ENCODE assay signal across 8 cellular contexts in the genomic region with DNA sequence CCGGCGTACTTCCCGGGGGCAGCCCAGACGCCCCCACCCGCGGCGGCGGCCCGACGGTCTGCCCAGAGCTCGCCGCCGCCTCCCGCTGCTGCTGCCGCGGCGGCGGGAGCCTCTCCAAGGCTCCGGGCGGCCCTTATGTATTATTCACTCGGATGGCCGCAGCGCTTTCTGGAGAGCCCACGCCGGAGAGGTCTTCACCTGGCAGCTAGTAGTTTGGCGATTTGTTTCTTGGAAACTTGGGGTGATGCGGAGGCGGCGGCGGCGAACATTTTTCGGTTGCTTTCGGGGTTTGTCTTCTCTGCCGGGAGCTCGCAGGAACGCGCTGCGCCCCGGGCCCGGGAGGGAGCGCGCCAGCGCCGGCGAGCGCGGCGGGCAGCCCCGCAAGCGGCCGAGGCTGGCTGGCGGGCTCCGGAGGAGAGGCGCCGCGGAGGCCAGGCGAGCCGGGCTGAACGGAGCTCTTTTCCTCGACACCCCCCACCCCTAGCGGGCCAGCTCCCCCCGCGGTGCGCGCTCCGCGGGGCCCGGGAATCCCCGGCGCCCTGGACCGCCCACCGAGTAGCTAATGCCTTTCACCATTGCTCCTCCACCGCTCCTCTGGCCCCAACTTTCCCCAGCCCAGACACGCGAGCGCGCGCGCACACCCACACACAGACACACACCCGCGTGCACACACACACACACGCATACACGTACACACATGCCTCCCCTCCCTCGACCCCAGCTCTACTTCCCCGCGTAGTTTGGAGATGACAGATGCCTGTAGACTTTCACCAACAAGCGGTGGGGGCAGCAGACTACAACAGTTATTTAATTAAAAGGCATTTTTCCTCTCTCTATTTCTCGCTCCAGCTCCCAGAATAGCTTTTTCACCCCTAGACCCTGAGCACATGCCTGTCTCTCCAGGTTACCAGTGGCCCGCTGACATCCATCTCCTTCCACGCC.
DNase-seq lines count a peak whose midpoint lies in the region; ATAC-seq and TF ChIP-seq lines count a peak whose summit lies in the region.

No MANE protein-coding gene starts in this region.

- H3K27me3 Mint-ChIP-seq in CD14-positive monocyte (ENCODE audit: low read depth in 3 of 3) = peaks cover 72 to 95% (median 80%) of the 10 kb centered on the region in 3 donors
- H3K27me3 Mint-ChIP-seq in stimulated activated naive CD8-positive, alpha-beta T cell treated with anti-CD3 and anti-CD28 coated beads, Interleukin-15, Interleukin-2, amounts not matched to agents 100 ng/mL and 50 ng/mL, for 24 hours = peaks cover 82% of the 10 kb centered on the region

- ATAC-seq in GM18520 (IDR thresholded peaks at IDR 0.05; ENCODE audit: unreplicated experiment) (no peak), HG02610 (IDR thresholded peaks at IDR 0.05; ENCODE audit: unreplicated experiment) (no peak)

- H3K4me3 Mint-ChIP-seq in CD14-positive monocyte = peak overlapping the region; percentile 63 to 99
- peak overlapping the region; percentile 85 for H3K4me3 Mint-ChIP-seq in stimulated activated naive CD8-positive, alpha-beta T cell treated with anti-CD3 and anti-CD28 coated beads, Interleukin-15, Interleukin-2, amounts not matched to agents 100 ng/mL and 50 ng/mL, for 24 hours

- no peaks in the 10 kb centered on the region for H3K27me3 ChIP-seq in dorsolateral prefrontal cortex

- H3K4me3 ChIP-seq in HFF-Myc (replicated peaks; ENCODE audit: low read depth, low read length) (peak overlapping the region; percentile 36), dorsolateral prefrontal cortex (peak overlapping the region; percentile 51 to 86 (median 71))

- H3K9me3 Mint-ChIP-seq in CD14-positive monocyte = peaks cover 0 to 26% (median 9%) of the 10 kb centered on the region in 7 donors
- no peaks in the 10 kb centered on the region for H3K9me3 Mint-ChIP-seq in stimulated activated naive CD8-positive, alpha-beta T cell treated with anti-CD3 and anti-CD28 coated beads, Interleukin-15, Interleukin-2, amounts not matched to agents 100 ng/mL and 50 ng/mL, for 24 hours

- peaks cover 27% of the 10 kb centered on the region for H3K4me1 Mint-ChIP-seq in CD14-positive monocyte
- peaks cover 35% of the 10 kb centered on the region for H3K4me1 Mint-ChIP-seq in stimulated activated naive CD8-positive, alpha-beta T cell treated with anti-CD3 and anti-CD28 coated beads, Interleukin-15, Interleukin-2, amounts not matched to agents 100 ng/mL and 50 ng/mL, for 24 hours (ENCODE audit: low read depth)

- TF ChIP-seq CTCF in CD14-positive monocyte (IDR thresholded peaks at IDR 0.05) (no peak), HFF-Myc (IDR thresholded peaks at IDR 0.05; ENCODE audit: low read depth, low read length, missing control alignments) (no peak), dorsolateral prefrontal cortex (IDR thresholded peaks at IDR 0.05 in 54 of 56, conservative IDR thresholded peaks at IDR 0.05 in 2 of 56; ENCODE audit: low read depth in 1 of 56, partially characterized antibody in 56 of 56) (peak in 1 of 56 donors; percentile 8)

- H3K27ac ChIP-seq in dorsolateral prefrontal cortex = peak overlapping the region in 49 of 59 donors; percentile 9 to 86 (median 76)

- intact Hi-C loops in CD14-positive monocyte (cut with micrococcal nuclease) (no loop called here), dorsolateral prefrontal cortex (cut with DNase I) (loop anchor here in 1 of 2 donors (10.0 kb wide), 1 partner anchor 366 kb away; no protein-coding TSS in a partner anchor)

- peaks cover 3 to 7% of the 10 kb centered on the region in 2 donors for H3K36me3 Mint-ChIP-seq in CD14-positive monocyte
- no peaks in the 10 kb centered on the region for H3K36me3 Mint-ChIP-seq in stimulated activated naive CD8-positive, alpha-beta T cell treated with anti-CD3 and anti-CD28 coated beads, Interleukin-15, Interleukin-2, amounts not matched to agents 100 ng/mL and 50 ng/mL, for 24 hours (ENCODE audit: low read depth)

- no peak for DNase-seq in CD14-positive monocyte (ENCODE audit: low spot score)
- no peak for DNase-seq in HFF-Myc (ENCODE audit: extremely low read depth, low read depth)
- DNase-seq in UCSD-AML1 (lab: John Stamatoyannopoulos, UW; ENCODE audit: unreplicated experiment) = peak; percentile 17
- DNase-seq in dorsolateral prefrontal cortex = peak in 8 of 10 donors; percentile 13 to 58 (median 44)
- peak; percentile 50 to 56 for DNase-seq in lung microvascular endothelial cell (ENCODE audit: low read depth in 2 of 2)

- no peak overlapping the region for H3K27ac Mint-ChIP-seq in CD14-positive monocyte
- peak overlapping the region; percentile 70 for H3K27ac Mint-ChIP-seq in stimulated activated naive CD8-positive, alpha-beta T cell treated with anti-CD3 and anti-CD28 coated beads, Interleukin-15, Interleukin-2, amounts not matched to agents 100 ng/mL and 50 ng/mL, for 24 hours

Comparison
In these comparisons a context has a peak if more than half of its experiments do, and no peak if none do; other contexts are left out.
1. DNase-seq: peak in UCSD-AML1 (single experiment), dorsolateral prefrontal cortex (8 of 10) and lung microvascular endothelial cell (2 of 2); none in CD14-positive monocyte (single experiment) and HFF-Myc (single experiment).